In the genomic region with DNA sequence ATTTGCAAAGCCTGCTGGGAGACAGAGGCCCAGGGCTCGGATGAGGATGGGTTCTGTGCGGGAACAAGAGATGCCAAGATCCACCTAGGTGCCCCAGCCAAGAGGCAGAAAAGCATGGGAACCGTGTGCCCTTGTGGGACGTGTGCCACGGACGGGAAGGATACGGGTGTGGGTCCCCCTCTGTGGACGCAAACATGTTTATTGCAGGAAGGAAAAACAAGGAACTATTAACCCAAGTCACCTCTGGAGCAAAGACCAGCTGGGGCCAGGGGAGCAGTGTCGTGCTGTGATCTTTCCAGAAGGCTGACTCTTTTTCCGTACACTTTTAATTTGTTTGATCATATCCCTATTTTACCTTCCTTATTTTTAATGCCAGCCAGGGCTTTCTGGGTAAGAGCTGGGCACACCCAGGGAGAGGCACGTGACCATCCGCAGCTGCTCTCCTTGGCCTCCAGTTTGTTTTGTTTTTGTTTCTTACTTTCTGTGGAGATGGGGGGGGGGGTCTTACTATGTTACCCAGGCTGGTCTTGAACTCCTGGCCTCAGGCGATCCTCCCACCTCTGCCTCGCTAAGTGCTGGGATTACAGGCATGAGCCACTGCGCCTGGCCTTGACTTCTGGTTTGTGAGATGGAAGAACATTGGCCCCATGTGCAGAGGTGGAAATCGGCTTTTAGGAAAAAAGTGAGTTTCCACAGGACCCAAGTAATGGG, we compare ENCODE assay signal across 11 cellular contexts. TPM values are rescaled to one million over a fixed set of nuclear protein-coding genes. Genes with fewer than 3 reads are reported as not detected.
DNase-seq lines count a peak whose midpoint lies in the region; ATAC-seq and TF ChIP-seq lines count a peak whose summit lies in the region.
"Had no signal": no experiment of that assay in that cellular context is flagged by ENCODE, and none has a peak within 500 bp of the region (broad histone marks: within the 10 kb centered on the region; RNA-seq: fewer than 3 reads in every experiment).

No MANE protein-coding gene starts in this region.

- H3K9me3 Mint-ChIP-seq in WTC11 = no peaks in the 10 kb centered on the region

- no peak overlapping the region for H2AFZ ChIP-seq in hepatocyte

- H3K4me1 Mint-ChIP-seq in WTC11 = peaks cover 22% of the 10 kb centered on the region
- H3K4me1 Mint-ChIP-seq: activated CD4-positive, alpha-beta T cell treated with anti-CD3 and anti-CD28 coated beads for 36 hours had no signal

- H3K27me3 Mint-ChIP-seq in WTC11 (ENCODE audit: low read depth) = no peaks in the 10 kb centered on the region
- H3K27me3 Mint-ChIP-seq: activated CD4-positive, alpha-beta T cell treated with anti-CD3 and anti-CD28 coated beads for 36 hours had no signal

- DNase-seq in WTC11 (ENCODE audit: low spot score) (no peak), hepatocyte (ENCODE audit: low spot score) (no peak), sciatic nerve (ENCODE audit: low spot score) (no peak), SW 1271 (lab: John Stamatoyannopoulos, UW) (no peak), middle frontal gyrus (ENCODE audit: extremely low spot score, low spot score) (no peak)
- no peak for DNase-seq in stimulated activated CD4-positive, alpha-beta T cell treated with anti-CD3 and anti-CD28 coated beads, Interleukin-4, amount 100 ng/mL, for 4 hours
- DNase-seq: activated CD4-positive, alpha-beta T cell treated with anti-CD3 and anti-CD28 coated beads for 36 hours; activated T-cell treated with anti-CD3 and anti-CD28 coated beads for 4 hours; NCI-H1105 had no signal

- TF ChIP-seq CTCF in 22Rv1 (IDR thresholded peaks at IDR 0.05) (no peak), WTC11 (IDR thresholded peaks at IDR 0.05) (no peak), hepatocyte (IDR thresholded peaks at IDR 0.05; ENCODE audit: poor library complexity) (no peak)

- no peaks in the 10 kb centered on the region for H3K27me3 ChIP-seq in hepatocyte

- 84% methylated on average over 16 of the region's 16 CpGs for WGBS in hepatocyte (ENCODE audit: low lambda C conversion rate, missing lambda C conversion rate)

- peaks cover 16% of the 10 kb centered on the region for H3K4me1 ChIP-seq in hepatocyte (ENCODE audit: insufficient read depth)

- POLR2A ChIA-PET in WTC11 (lab: Charles Lee) = no interaction called here

- H4K20me1 ChIP-seq in hepatocyte (ENCODE audit: insufficient read depth, poor library complexity, severe bottlenecking) = no peaks in the 10 kb centered on the region

- H3K36me3 ChIP-seq in hepatocyte (replicated peaks; ENCODE audit: insufficient read depth, low read depth) = no peaks in the 10 kb centered on the region

- ATAC-seq in WTC11 = no peak
- ATAC-seq in sciatic nerve = peak; percentile 2
- no peak for ATAC-seq in HG02642 (IDR thresholded peaks at IDR 0.05; ENCODE audit: poor library complexity, unreplicated experiment)
- ATAC-seq: activated CD4-positive, alpha-beta T cell treated with anti-CD3 and anti-CD28 coated beads for 36 hours had no signal

- H3K27ac Mint-ChIP-seq in WTC11 = peak overlapping the region; percentile 73; the same call in 1 of the 2 replicates
- H3K27ac Mint-ChIP-seq: activated CD4-positive, alpha-beta T cell treated with anti-CD3 and anti-CD28 coated beads for 36 hours had no signal

- intact Hi-C loops in sciatic nerve (cut with DNase I) = no loop called here

- CTCF ChIA-PET in WTC11 (lab: Charles Lee) = interaction anchor here (0.6 to 1.9 kb wide), 3 partner anchors 64 to 837 kb away, joined by 3 to 10 read pairs (median 3); no protein-coding TSS in a partner anchor

- H3K36me3 Mint-ChIP-seq in WTC11 = 0 out of 2 replicates have a peak, but pooled peaks cover 3% of the 10 kb centered on the region

- no peak overlapping the region for H3K4me2 ChIP-seq in hepatocyte

- H3K27ac ChIP-seq in 22Rv1 (peak overlapping the region; percentile 31; the same call in 1 of the 2 replicates), hepatocyte (peak overlapping the region; percentile 31)

- H3K9me2 ChIP-seq in hepatocyte (replicated peaks; ENCODE audit: insufficient read depth) = no peaks in the 10 kb centered on the region

- no peak overlapping the region for H3K4me3 ChIP-seq in hepatocyte

- no peaks in the 10 kb centered on the region for H3K9me3 ChIP-seq in hepatocyte (ENCODE audit: low read depth)

- H3K4me3 Mint-ChIP-seq in WTC11 = no peak overlapping the region
- H3K4me3 Mint-ChIP-seq: activated CD4-positive, alpha-beta T cell treated with anti-CD3 and anti-CD28 coated beads for 36 hours had no signal

- peaks cover 31% of the 10 kb centered on the region for H3K79me2 ChIP-seq in hepatocyte

TF ChIP-seq in WTC11, 78 proteins besides CTCF, POLR2A, EP300 and RAD21:
- TF ChIP-seq, protein P1, sequence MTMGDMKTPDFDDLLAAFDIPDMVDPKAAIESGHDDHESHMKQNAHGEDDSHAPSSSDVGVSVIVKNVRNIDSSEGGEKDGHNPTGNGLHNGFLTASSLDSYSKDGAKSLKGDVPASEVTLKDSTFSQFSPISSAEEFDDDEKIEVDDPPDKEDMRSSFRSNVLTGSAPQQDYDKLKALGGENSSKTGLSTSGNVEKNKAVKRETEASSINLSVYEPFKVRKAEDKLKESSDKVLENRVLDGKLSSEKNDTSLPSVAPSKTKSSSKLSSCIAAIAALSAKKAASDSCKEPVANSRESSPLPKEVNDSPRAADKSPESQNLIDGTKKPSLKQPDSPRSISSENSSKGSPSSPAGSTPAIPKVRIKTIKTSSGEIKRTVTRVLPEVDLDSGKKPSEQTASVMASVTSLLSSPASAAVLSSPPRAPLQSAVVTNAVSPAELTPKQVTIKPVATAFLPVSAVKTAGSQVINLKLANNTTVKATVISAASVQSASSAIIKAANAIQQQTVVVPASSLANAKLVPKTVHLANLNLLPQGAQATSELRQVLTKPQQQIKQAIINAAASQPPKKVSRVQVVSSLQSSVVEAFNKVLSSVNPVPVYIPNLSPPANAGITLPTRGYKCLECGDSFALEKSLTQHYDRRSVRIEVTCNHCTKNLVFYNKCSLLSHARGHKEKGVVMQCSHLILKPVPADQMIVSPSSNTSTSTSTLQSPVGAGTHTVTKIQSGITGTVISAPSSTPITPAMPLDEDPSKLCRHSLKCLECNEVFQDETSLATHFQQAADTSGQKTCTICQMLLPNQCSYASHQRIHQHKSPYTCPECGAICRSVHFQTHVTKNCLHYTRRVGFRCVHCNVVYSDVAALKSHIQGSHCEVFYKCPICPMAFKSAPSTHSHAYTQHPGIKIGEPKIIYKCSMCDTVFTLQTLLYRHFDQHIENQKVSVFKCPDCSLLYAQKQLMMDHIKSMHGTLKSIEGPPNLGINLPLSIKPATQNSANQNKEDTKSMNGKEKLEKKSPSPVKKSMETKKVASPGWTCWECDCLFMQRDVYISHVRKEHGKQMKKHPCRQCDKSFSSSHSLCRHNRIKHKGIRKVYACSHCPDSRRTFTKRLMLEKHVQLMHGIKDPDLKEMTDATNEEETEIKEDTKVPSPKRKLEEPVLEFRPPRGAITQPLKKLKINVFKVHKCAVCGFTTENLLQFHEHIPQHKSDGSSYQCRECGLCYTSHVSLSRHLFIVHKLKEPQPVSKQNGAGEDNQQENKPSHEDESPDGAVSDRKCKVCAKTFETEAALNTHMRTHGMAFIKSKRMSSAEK (CRISPR knock-in tag; IDR thresholded peaks at IDR 0.05; ENCODE audit: borderline replicate concordance) = no peak
- TF ChIP-seq SP1 (CRISPR knock-in tag; conservative IDR thresholded peaks at IDR 0.05) (no peak), ZBTB21 (CRISPR knock-in tag; IDR thresholded peaks at IDR 0.05; ENCODE audit: borderline replicate concordance) (no peak), NFE2L1 (CRISPR knock-in tag; IDR thresholded peaks at IDR 0.05) (no peak), GABPB1 (CRISPR knock-in tag; IDR thresholded peaks at IDR 0.05) (no peak), NR1H2 (CRISPR knock-in tag; IDR thresholded peaks at IDR 0.05) (no peak), SMAD4 (CRISPR knock-in tag; IDR thresholded peaks at IDR 0.05) (no peak)
- TF ChIP-seq, protein P2, sequence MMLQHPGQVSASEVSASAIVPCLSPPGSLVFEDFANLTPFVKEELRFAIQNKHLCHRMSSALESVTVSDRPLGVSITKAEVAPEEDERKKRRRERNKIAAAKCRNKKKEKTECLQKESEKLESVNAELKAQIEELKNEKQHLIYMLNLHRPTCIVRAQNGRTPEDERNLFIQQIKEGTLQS (CRISPR knock-in tag; conservative IDR thresholded peaks at IDR 0.05) = no peak
- TF ChIP-seq, protein P3, sequence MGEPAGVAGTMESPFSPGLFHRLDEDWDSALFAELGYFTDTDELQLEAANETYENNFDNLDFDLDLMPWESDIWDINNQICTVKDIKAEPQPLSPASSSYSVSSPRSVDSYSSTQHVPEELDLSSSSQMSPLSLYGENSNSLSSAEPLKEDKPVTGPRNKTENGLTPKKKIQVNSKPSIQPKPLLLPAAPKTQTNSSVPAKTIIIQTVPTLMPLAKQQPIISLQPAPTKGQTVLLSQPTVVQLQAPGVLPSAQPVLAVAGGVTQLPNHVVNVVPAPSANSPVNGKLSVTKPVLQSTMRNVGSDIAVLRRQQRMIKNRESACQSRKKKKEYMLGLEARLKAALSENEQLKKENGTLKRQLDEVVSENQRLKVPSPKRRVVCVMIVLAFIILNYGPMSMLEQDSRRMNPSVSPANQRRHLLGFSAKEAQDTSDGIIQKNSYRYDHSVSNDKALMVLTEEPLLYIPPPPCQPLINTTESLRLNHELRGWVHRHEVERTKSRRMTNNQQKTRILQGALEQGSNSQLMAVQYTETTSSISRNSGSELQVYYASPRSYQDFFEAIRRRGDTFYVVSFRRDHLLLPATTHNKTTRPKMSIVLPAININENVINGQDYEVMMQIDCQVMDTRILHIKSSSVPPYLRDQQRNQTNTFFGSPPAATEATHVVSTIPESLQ (CRISPR knock-in tag; IDR thresholded peaks at IDR 0.05) = no peak

RNA-seq across cellular contexts. Expression of gene SCARB1, which starts 20.7 kb away (rescaled TPM):
- total RNA-seq in WTC11 (2021) (68.3 to 71.0 TPM (median 70.8 TPM) in 3 replicates), hepatocyte (50.4 and 51.5 TPM in 2 replicates), sciatic nerve (69.2 TPM)
- polyA plus RNA-seq in hepatocyte = 68.1 and 90.0 TPM in 2 replicates
